ENCODE assay signal across 1 cellular context in the genomic region with DNA sequence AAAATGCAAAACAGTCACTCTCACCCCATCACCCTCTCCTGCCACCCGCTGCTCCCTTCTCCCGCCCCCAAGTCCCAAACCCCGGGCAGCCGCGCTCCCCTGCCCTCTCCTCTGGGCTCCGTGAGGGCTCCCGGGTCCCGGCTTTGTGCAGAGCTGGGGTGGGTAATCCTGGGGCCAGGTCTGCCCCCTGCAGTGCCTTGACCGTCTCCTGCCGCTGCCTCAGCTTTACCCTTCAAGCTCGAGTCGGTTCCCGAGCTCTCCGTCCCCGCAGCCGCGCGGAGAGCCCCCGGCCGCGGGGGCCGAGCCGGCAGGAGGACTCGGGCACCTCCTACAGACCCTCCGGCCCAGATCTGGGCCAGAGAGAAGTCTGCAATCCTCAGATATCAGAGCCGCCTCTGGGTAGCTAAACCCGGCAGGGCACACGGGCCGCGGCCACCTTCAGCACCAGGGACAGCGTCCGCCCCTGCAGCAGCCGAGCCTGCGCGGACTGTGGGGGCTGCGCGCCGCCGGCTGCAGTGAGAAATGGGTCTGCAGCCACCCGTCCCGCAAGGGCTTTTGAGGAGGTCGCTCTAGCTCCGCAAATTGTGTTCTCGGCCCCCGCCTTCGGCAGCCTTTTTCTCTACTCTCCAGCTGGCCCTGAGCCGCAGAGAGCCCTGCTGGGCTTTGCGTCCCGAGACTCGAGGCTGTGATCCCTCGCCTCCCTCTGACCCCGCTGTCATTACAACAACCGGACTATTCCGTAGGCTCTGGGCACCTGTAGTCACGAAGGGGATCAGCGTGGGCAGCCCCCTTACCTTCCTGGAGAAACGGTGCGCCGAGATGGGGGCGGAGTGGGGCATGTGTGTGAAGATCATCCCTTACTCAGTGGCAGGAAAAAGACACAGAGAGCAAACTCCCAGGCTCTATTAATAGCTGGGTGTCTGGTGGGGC.
TF ChIP-seq lines count a peak whose summit lies in the region.

No MANE protein-coding gene starts in this region.

TF ChIP-seq in HepG2, 621 proteins besides CTCF, POLR2A, EP300 and RAD21 (continued from another document and continues in another):
- TF ChIP-seq ZBTB20 (CRISPR knock-in tag; IDR thresholded peaks at IDR 0.05; ENCODE audit: borderline replicate concordance, low read depth), result peak; percentile 53; the same call in 1 of the 2 replicates
- TF ChIP-seq ZSCAN20 (CRISPR knock-in tag; IDR thresholded peaks at IDR 0.05; ENCODE audit: borderline replicate concordance), result no peak; the same call in 1 of the 2 replicates
- TF ChIP-seq, protein P1, sequence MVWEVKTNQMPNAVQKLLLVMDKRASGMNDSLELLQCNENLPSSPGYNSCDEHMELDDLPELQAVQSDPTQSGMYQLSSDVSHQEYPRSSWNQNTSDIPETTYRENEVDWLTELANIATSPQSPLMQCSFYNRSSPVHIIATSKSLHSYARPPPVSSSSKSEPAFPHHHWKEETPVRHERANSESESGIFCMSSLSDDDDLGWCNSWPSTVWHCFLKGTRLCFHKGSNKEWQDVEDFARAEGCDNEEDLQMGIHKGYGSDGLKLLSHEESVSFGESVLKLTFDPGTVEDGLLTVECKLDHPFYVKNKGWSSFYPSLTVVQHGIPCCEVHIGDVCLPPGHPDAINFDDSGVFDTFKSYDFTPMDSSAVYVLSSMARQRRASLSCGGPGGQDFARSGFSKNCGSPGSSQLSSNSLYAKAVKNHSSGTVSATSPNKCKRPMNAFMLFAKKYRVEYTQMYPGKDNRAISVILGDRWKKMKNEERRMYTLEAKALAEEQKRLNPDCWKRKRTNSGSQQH (CRISPR knock-in tag; IDR thresholded peaks at IDR 0.05; ENCODE audit: low read depth), result peak; percentile 85; the same call in 1 of the 2 replicates
- TF ChIP-seq, protein P2, sequence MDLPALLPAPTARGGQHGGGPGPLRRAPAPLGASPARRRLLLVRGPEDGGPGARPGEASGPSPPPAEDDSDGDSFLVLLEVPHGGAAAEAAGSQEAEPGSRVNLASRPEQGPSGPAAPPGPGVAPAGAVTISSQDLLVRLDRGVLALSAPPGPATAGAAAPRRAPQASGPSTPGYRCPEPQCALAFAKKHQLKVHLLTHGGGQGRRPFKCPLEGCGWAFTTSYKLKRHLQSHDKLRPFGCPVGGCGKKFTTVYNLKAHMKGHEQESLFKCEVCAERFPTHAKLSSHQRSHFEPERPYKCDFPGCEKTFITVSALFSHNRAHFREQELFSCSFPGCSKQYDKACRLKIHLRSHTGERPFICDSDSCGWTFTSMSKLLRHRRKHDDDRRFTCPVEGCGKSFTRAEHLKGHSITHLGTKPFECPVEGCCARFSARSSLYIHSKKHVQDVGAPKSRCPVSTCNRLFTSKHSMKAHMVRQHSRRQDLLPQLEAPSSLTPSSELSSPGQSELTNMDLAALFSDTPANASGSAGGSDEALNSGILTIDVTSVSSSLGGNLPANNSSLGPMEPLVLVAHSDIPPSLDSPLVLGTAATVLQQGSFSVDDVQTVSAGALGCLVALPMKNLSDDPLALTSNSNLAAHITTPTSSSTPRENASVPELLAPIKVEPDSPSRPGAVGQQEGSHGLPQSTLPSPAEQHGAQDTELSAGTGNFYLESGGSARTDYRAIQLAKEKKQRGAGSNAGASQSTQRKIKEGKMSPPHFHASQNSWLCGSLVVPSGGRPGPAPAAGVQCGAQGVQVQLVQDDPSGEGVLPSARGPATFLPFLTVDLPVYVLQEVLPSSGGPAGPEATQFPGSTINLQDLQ (CRISPR knock-in tag; IDR thresholded peaks at IDR 0.05), result no peak
- TF ChIP-seq PHF8 (CRISPR knock-in tag; IDR thresholded peaks at IDR 0.05), result no peak
- TF ChIP-seq ZC3H4 (CRISPR knock-in tag; IDR thresholded peaks at IDR 0.05; ENCODE audit: borderline replicate concordance), result no peak
- TF ChIP-seq SMC3 (IDR thresholded peaks at IDR 0.05; ENCODE audit: low read length), result no peak
- no peak for TF ChIP-seq ZNF207 (IDR thresholded peaks at IDR 0.05; ENCODE audit: borderline replicate concordance)
- TF ChIP-seq ZNF83 (CRISPR knock-in tag; IDR thresholded peaks at IDR 0.05; ENCODE audit: borderline replicate concordance), result no peak
- TF ChIP-seq SOX5 (CRISPR knock-in tag; IDR thresholded peaks at IDR 0.05; ENCODE audit: borderline replicate concordance), result 0 out of 2 replicates have a peak, but pooled peaks have one; percentile 29
- TF ChIP-seq, protein P3, sequence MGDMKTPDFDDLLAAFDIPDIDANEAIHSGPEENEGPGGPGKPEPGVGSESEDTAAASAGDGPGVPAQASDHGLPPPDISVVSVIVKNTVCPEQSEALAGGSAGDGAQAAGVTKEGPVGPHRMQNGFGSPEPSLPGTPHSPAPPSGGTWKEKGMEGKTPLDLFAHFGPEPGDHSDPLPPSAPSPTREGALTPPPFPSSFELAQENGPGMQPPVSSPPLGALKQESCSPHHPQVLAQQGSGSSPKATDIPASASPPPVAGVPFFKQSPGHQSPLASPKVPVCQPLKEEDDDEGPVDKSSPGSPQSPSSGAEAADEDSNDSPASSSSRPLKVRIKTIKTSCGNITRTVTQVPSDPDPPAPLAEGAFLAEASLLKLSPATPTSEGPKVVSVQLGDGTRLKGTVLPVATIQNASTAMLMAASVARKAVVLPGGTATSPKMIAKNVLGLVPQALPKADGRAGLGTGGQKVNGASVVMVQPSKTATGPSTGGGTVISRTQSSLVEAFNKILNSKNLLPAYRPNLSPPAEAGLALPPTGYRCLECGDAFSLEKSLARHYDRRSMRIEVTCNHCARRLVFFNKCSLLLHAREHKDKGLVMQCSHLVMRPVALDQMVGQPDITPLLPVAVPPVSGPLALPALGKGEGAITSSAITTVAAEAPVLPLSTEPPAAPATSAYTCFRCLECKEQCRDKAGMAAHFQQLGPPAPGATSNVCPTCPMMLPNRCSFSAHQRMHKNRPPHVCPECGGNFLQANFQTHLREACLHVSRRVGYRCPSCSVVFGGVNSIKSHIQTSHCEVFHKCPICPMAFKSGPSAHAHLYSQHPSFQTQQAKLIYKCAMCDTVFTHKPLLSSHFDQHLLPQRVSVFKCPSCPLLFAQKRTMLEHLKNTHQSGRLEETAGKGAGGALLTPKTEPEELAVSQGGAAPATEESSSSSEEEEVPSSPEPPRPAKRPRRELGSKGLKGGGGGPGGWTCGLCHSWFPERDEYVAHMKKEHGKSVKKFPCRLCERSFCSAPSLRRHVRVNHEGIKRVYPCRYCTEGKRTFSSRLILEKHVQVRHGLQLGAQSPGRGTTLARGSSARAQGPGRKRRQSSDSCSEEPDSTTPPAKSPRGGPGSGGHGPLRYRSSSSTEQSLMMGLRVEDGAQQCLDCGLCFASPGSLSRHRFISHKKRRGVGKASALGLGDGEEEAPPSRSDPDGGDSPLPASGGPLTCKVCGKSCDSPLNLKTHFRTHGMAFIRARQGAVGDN (CRISPR knock-in tag; IDR thresholded peaks at IDR 0.05), result peak; percentile 53
- TF ChIP-seq ZNF747 (CRISPR knock-in tag; IDR thresholded peaks at IDR 0.05; ENCODE audit: borderline replicate concordance), result no peak
- no peak for TF ChIP-seq FIP1L1 (IDR thresholded peaks at IDR 0.05; ENCODE audit: borderline replicate concordance, insufficient read depth, low read depth, low read length)
- TF ChIP-seq RXRB (CRISPR knock-in tag; IDR thresholded peaks at IDR 0.05; ENCODE audit: borderline replicate concordance), result 0 out of 2 replicates have a peak, but pooled peaks have one; percentile 41
- TF ChIP-seq NFATC3 (CRISPR knock-in tag; IDR thresholded peaks at IDR 0.05), result no peak
- TF ChIP-seq ZNF713 (CRISPR knock-in tag; IDR thresholded peaks at IDR 0.05), result no peak
- no peak for TF ChIP-seq NFYC (CRISPR knock-in tag; IDR thresholded peaks at IDR 0.05)
- TF ChIP-seq, protein P4, sequence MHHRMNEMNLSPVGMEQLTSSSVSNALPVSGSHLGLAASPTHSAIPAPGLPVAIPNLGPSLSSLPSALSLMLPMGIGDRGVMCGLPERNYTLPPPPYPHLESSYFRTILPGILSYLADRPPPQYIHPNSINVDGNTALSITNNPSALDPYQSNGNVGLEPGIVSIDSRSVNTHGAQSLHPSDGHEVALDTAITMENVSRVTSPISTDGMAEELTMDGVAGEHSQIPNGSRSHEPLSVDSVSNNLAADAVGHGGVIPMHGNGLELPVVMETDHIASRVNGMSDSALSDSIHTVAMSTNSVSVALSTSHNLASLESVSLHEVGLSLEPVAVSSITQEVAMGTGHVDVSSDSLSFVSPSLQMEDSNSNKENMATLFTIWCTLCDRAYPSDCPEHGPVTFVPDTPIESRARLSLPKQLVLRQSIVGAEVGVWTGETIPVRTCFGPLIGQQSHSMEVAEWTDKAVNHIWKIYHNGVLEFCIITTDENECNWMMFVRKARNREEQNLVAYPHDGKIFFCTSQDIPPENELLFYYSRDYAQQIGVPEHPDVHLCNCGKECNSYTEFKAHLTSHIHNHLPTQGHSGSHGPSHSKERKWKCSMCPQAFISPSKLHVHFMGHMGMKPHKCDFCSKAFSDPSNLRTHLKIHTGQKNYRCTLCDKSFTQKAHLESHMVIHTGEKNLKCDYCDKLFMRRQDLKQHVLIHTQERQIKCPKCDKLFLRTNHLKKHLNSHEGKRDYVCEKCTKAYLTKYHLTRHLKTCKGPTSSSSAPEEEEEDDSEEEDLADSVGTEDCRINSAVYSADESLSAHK (CRISPR knock-in tag; IDR thresholded peaks at IDR 0.05; ENCODE audit: borderline replicate concordance), result peak; percentile 90; the same call in 1 of the 2 replicates
- no peak for TF ChIP-seq POLR2G (IDR thresholded peaks at IDR 0.05; ENCODE audit: low read depth, low read length)
- peak; percentile 68; the same call in 1 of the 2 replicates for TF ChIP-seq ZC3H13 (CRISPR knock-in tag; IDR thresholded peaks at IDR 0.05)
- TF ChIP-seq, protein P5, sequence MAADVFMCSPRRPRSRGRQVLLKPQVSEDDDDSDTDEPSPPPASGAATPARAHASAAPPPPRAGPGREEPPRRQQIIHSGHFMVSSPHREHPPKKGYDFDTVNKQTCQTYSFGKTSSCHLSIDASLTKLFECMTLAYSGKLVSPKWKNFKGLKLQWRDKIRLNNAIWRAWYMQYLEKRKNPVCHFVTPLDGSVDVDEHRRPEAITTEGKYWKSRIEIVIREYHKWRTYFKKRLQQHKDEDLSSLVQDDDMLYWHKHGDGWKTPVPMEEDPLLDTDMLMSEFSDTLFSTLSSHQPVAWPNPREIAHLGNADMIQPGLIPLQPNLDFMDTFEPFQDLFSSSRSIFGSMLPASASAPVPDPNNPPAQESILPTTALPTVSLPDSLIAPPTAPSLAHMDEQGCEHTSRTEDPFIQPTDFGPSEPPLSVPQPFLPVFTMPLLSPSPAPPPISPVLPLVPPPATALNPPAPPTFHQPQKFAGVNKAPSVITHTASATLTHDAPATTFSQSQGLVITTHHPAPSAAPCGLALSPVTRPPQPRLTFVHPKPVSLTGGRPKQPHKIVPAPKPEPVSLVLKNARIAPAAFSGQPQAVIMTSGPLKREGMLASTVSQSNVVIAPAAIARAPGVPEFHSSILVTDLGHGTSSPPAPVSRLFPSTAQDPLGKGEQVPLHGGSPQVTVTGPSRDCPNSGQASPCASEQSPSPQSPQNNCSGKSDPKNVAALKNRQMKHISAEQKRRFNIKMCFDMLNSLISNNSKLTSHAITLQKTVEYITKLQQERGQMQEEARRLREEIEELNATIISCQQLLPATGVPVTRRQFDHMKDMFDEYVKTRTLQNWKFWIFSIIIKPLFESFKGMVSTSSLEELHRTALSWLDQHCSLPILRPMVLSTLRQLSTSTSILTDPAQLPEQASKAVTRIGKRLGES (CRISPR knock-in tag; IDR thresholded peaks at IDR 0.05; ENCODE audit: borderline replicate concordance), result peak; percentile 64; the same call in 1 of the 2 replicates
- 0 out of 2 replicates have a peak, but pooled peaks have one; percentile 73 for TF ChIP-seq ZNF841 (CRISPR knock-in tag; IDR thresholded peaks at IDR 0.05; ENCODE audit: borderline replicate concordance)
- TF ChIP-seq PAX8 (CRISPR knock-in tag; IDR thresholded peaks at IDR 0.05; ENCODE audit: borderline replicate concordance), result 0 out of 2 replicates have a peak, but pooled peaks have one; percentile 17
- no peak for TF ChIP-seq NR2F2 (IDR thresholded peaks at IDR 0.05; ENCODE audit: borderline replicate concordance, low read depth)
- TF ChIP-seq RFXANK (CRISPR knock-in tag; IDR thresholded peaks at IDR 0.05), result no peak
- no peak for TF ChIP-seq SYNCRIP (IDR thresholded peaks at IDR 0.05; ENCODE audit: insufficient read depth, low read depth, low read length)
- TF ChIP-seq ZNF7 (CRISPR knock-in tag; IDR thresholded peaks at IDR 0.05), result peak; percentile 26; the same call in 1 of the 2 replicates
- TF ChIP-seq, protein P6, sequence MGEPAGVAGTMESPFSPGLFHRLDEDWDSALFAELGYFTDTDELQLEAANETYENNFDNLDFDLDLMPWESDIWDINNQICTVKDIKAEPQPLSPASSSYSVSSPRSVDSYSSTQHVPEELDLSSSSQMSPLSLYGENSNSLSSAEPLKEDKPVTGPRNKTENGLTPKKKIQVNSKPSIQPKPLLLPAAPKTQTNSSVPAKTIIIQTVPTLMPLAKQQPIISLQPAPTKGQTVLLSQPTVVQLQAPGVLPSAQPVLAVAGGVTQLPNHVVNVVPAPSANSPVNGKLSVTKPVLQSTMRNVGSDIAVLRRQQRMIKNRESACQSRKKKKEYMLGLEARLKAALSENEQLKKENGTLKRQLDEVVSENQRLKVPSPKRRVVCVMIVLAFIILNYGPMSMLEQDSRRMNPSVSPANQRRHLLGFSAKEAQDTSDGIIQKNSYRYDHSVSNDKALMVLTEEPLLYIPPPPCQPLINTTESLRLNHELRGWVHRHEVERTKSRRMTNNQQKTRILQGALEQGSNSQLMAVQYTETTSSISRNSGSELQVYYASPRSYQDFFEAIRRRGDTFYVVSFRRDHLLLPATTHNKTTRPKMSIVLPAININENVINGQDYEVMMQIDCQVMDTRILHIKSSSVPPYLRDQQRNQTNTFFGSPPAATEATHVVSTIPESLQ (CRISPR knock-in tag; conservative IDR thresholded peaks at IDR 0.05), result 0 out of 2 replicates have a peak, but pooled peaks have one; percentile 53
- no peak for TF ChIP-seq RARG (CRISPR knock-in tag; IDR thresholded peaks at IDR 0.05; ENCODE audit: low read depth)
- TF ChIP-seq, protein P7, sequence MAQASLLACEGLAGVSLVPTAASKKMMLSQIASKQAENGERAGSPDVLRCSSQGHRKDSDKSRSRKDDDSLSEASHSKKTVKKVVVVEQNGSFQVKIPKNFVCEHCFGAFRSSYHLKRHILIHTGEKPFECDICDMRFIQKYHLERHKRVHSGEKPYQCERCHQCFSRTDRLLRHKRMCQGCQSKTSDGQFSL (CRISPR knock-in tag; IDR thresholded peaks at IDR 0.05), result no peak
- TF ChIP-seq, protein P8, sequence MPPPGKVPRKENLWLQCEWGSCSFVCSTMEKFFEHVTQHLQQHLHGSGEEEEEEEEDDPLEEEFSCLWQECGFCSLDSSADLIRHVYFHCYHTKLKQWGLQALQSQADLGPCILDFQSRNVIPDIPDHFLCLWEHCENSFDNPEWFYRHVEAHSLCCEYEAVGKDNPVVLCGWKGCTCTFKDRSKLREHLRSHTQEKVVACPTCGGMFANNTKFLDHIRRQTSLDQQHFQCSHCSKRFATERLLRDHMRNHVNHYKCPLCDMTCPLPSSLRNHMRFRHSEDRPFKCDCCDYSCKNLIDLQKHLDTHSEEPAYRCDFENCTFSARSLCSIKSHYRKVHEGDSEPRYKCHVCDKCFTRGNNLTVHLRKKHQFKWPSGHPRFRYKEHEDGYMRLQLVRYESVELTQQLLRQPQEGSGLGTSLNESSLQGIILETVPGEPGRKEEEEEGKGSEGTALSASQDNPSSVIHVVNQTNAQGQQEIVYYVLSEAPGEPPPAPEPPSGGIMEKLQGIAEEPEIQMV (CRISPR knock-in tag; IDR thresholded peaks at IDR 0.05; ENCODE audit: low read depth), result no peak
- TF ChIP-seq ZBTB8A (CRISPR knock-in tag; IDR thresholded peaks at IDR 0.05; ENCODE audit: borderline replicate concordance, low read depth), result no peak
- TF ChIP-seq KAT7 (CRISPR knock-in tag; IDR thresholded peaks at IDR 0.05; ENCODE audit: borderline replicate concordance), result no peak
- TF ChIP-seq KLF12 (CRISPR knock-in tag; IDR thresholded peaks at IDR 0.05; ENCODE audit: borderline replicate concordance), result peak; percentile 79; the same call in 1 of the 2 replicates
- TF ChIP-seq ASH2L (IDR thresholded peaks at IDR 0.05; ENCODE audit: insufficient read length, low read depth, low read length), result no peak
- peak; percentile 87 for TF ChIP-seq ZNF430 (CRISPR knock-in tag; IDR thresholded peaks at IDR 0.05)
- peak; percentile 29; the same call in 1 of the 2 replicates for TF ChIP-seq NFYB (CRISPR knock-in tag; IDR thresholded peaks at IDR 0.05)
- no peak for TF ChIP-seq CENPT (CRISPR knock-in tag; IDR thresholded peaks at IDR 0.05; ENCODE audit: low read depth)
